8 cellular contexts compared by ENCODE assay signal in the genomic region with DNA sequence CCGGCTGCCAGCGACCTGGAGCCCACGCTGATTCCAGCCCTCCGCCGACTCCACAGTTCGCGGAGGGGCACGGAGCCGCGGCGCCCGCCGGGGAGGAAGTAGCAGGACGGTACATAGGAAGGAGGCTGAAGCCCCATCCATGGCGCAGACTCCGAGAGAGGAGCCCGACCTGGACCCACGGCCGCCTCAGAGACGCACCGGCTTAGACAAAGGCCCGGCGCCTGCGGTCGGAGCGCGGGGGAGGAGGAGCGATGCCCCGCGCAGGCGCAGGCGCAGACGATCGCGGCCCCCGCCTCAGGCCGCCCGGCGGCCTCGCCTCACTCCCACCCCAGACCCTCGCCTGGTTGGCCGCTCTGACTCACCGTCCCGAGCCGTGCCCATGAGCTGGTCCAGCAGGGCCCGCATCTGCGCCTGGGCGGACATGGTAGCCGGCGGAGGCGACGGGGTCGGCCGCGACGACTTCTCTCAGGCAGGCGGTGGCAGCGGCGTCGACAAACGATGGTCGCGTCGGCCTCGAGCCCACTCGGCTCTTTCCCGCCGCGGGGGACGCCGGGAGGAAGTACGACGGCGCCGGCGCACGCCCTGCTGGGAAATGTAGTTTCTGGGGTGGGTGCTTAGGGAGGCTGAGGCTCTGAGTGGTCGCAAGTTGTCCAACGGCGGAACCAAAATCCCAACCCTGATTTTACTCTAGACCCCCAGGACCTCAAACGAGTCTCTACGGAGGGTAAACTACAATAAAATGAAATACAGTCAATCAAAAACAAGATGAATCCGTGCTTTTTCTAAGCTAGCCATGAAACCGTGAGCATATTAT. TPM values are rescaled to one million over a fixed set of nuclear protein-coding genes. Genes with fewer than 3 reads are reported as not detected.
DNase-seq lines count a peak whose midpoint lies in the region; ATAC-seq and TF ChIP-seq lines count a peak whose summit lies in the region.

A gene with protein sequence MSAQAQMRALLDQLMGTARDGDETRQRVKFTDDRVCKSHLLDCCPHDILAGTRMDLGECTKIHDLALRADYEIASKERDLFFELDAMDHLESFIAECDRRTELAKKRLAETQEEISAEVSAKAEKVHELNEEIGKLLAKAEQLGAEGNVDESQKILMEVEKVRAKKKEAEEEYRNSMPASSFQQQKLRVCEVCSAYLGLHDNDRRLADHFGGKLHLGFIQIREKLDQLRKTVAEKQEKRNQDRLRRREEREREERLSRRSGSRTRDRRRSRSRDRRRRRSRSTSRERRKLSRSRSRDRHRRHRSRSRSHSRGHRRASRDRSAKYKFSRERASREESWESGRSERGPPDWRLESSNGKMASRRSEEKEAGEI (minus strand): TSS at position 533 of the 814 bp plus-strand sequence. CDS start 110 bp downstream, at position 423.

- peak within 1 kb of the TSS; percentile 92 for H3K9ac ChIP-seq in SU-DHL-6 (ENCODE audit: low read length)

- TF ChIP-seq CTCF in SU-DHL-6 (IDR thresholded peaks at IDR 0.05; ENCODE audit: insufficient read depth, low read length, poor library complexity, severe bottlenecking) (no peak), ovary (IDR thresholded peaks at IDR 0.05) (peak in 2 of 3 donors; percentile 19 to 23)

- TF ChIP-seq EP300 in ovary (IDR thresholded peaks at IDR 0.05), result no peak

- no peaks in the 10 kb centered on the region for H3K27me3 ChIP-seq in SU-DHL-6 (ENCODE audit: low read length)
- no peaks in the 10 kb centered on the region for H3K27me3 ChIP-seq in ovary
- H3K27me3 ChIP-seq in thymus (ENCODE audit: control insufficient read depth, insufficient read depth), result no peaks in the 10 kb centered on the region

- H3K4me3 ChIP-seq in GM08714 (ENCODE audit: low read length) (peak within 1 kb of the TSS; percentile 91), SU-DHL-6 (ENCODE audit: insufficient read depth, low read length, poor library complexity, severe bottlenecking) (peak within 1 kb of the TSS; percentile 83), ovary (peak within 1 kb of the TSS; percentile 97), thymus (ENCODE audit: low read length) (peak within 1 kb of the TSS; percentile 99)

- H3K36me3 Mint-ChIP-seq in activated naive CD8-positive, alpha-beta T cell treated with anti-CD3 and anti-CD28 coated beads, Interleukin-2, amount 10 ng/mL, durations not matched to agents 7 days and 5 days, result peaks cover 7% of the 10 kb centered on the region

- H3K4me2 ChIP-seq in SU-DHL-6 (ENCODE audit: low read depth, low read length, poor library complexity, severe bottlenecking), result peak within 1 kb of the TSS; percentile 93

- intact Hi-C loops in head of caudate nucleus (cut with DNase I) (no loop called here), ovary (cut with DNase I) (no loop called here)

- H4K20me1 ChIP-seq in SU-DHL-6 (ENCODE audit: low read depth, low read length), result peaks cover 16% of the 10 kb centered on the region

- POLR2A ChIA-PET in activated naive CD8-positive, alpha-beta T cell treated with anti-CD3 and anti-CD28 coated beads, Interleukin-2, amount 10 ng/mL, durations not matched to agents 7 days and 5 days (lab: Charles Lee), result interaction anchor here (0.6 to 2.4 kb wide), 6 partner anchors 14 to 171 kb away, joined by 3 to 10 read pairs (median 4); a partner anchor contains a TSS

- H3K27me3 Mint-ChIP-seq in activated naive CD8-positive, alpha-beta T cell treated with anti-CD3 and anti-CD28 coated beads, Interleukin-2, amount 10 ng/mL, durations not matched to agents 7 days and 5 days, result no peaks in the 10 kb centered on the region

- DNase-seq in NCI-H1105 (lab: John Stamatoyannopoulos, UW) (peak; percentile 55), head of caudate nucleus (peak; percentile 83 to 96 (median 92)), ovary (peak; percentile 85 to 92 (median 88))
- DNase-seq in activated naive CD8-positive, alpha-beta T cell treated with anti-CD3 and anti-CD28 coated beads, Interleukin-2, amount 10 ng/mL, durations not matched to agents 7 days and 5 days, result peak; percentile 91

- no peaks in the 10 kb centered on the region for H3K9me2 ChIP-seq in SU-DHL-6 (replicated peaks; ENCODE audit: insufficient read depth, low read length)

- H3K9me3 ChIP-seq in SU-DHL-6 (ENCODE audit: insufficient read depth, low read length), result no peaks in the 10 kb centered on the region
- H3K9me3 ChIP-seq in ovary, result no peaks in the 10 kb centered on the region
- H3K9me3 ChIP-seq in thymus (ENCODE audit: control insufficient read depth), result no peaks in the 10 kb centered on the region

- peaks cover 21% of the 10 kb centered on the region for H3K36me3 ChIP-seq in SU-DHL-6 (ENCODE audit: low read length)
- no peaks in the 10 kb centered on the region for H3K36me3 ChIP-seq in ovary
- H3K36me3 ChIP-seq in thymus (ENCODE audit: control insufficient read depth, insufficient read depth), result peaks cover 29% of the 10 kb centered on the region

- H3K27ac Mint-ChIP-seq in activated naive CD8-positive, alpha-beta T cell treated with anti-CD3 and anti-CD28 coated beads, Interleukin-2, amount 10 ng/mL, durations not matched to agents 7 days and 5 days, result peak within 1 kb of the TSS; percentile 92

- peak within 1 kb of the TSS; percentile 92 for H3K4me3 Mint-ChIP-seq in activated naive CD8-positive, alpha-beta T cell treated with anti-CD3 and anti-CD28 coated beads, Interleukin-2, amount 10 ng/mL, durations not matched to agents 7 days and 5 days

- 1 to 2% (median 2%) methylated on average over 61 to 84 of the region's 84 CpGs for WGBS in ovary, 3 donors
- 2% methylated on average over 84 of the region's 84 CpGs for WGBS in thymus

- H3K79me2 ChIP-seq in SU-DHL-6 (ENCODE audit: insufficient read depth, low read length), result peaks cover 36% of the 10 kb centered on the region

- no peaks in the 10 kb centered on the region for H3K9me3 Mint-ChIP-seq in activated naive CD8-positive, alpha-beta T cell treated with anti-CD3 and anti-CD28 coated beads, Interleukin-2, amount 10 ng/mL, durations not matched to agents 7 days and 5 days

- peak within 1 kb of the TSS; percentile 67 for H3K27ac ChIP-seq in SU-DHL-6 (ENCODE audit: low read depth, low read length)
- H3K27ac ChIP-seq in ovary, result peak within 1 kb of the TSS; percentile 86 to 93
- H3K27ac ChIP-seq in thymus (ENCODE audit: low read depth), result peak within 1 kb of the TSS; percentile 100

- H3K4me1 ChIP-seq in ovary (ENCODE audit: insufficient read depth) (peaks cover 3% of the 10 kb centered on the region), thymus (ENCODE audit: control insufficient read depth, insufficient read depth, low read length) (peaks cover 8% of the 10 kb centered on the region)

- peak within 1 kb of the TSS; percentile 68 for H2AFZ ChIP-seq in SU-DHL-6 (ENCODE audit: low read depth, low read length, severe bottlenecking)

- H3K4me1 Mint-ChIP-seq in activated naive CD8-positive, alpha-beta T cell treated with anti-CD3 and anti-CD28 coated beads, Interleukin-2, amount 10 ng/mL, durations not matched to agents 7 days and 5 days, result peaks cover 19% of the 10 kb centered on the region

- no peaks in the 10 kb centered on the region for H3F3A ChIP-seq in SU-DHL-6 (ENCODE audit: insufficient read depth)

- peak; percentile 99 for TF ChIP-seq POLR2A in ovary (IDR thresholded peaks at IDR 0.05)

- ATAC-seq in HG02610 (IDR thresholded peaks at IDR 0.05; ENCODE audit: unreplicated experiment), result peak; percentile 78
- ATAC-seq in activated naive CD8-positive, alpha-beta T cell treated with anti-CD3 and anti-CD28 coated beads, Interleukin-2, amount 10 ng/mL, durations not matched to agents 7 days and 5 days (ENCODE audit: low read depth), result peak; percentile 89

RNA-seq across cellular contexts. Expression of the gene that starts here (rescaled TPM):
- 10 to 100 TPM; 83.8 to 86.2 TPM for total RNA-seq in activated naive CD8-positive, alpha-beta T cell treated with anti-CD3 and anti-CD28 coated beads, Interleukin-2, amount 10 ng/mL, durations not matched to agents 7 days and 5 days
- total RNA-seq in ovary, result 100 to 1,000 TPM in 1 of 7 donors, 10 to 100 TPM in 6; 60.7 to 112 (median 74.2) TPM
- polyA plus RNA-seq in ovary, result 10 to 100 TPM; 56.6 to 68.5 TPM
- 458 TPM for polyA plus RNA-seq in thymus

Comparison
In these comparisons a context has a peak if more than half of its experiments do, and no peak if none do; other contexts are left out.
1. Peak in every context shown above with its lines: DNase-seq, ATAC-seq, H3K4me3 ChIP-seq and H3K27ac ChIP-seq.